In the genomic region with DNA sequence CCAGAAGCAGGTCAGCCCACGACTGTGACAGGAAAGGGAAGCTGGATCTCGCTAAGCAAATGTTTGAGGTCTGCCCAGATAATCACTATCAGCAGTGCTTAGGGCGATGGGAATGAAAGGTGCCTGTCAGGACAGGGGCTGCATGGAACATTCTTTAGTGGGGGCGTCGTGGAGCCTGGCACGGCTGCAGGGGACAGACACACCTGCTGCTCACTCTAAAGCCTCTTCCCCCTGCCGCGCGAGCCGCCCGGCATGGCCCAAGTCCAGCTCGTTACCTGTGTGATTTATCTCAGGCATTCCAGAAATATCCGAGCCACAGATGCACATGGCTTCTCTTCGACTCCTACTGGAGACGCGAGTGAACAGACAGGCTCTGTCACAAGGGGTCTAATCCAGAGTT, we compare ENCODE assay signal across 20 cellular contexts.
"Had no signal": no experiment of that assay in that cellular context is flagged by ENCODE, and none has a peak within 500 bp of the region (broad histone marks: within the 10 kb centered on the region; RNA-seq: fewer than 3 reads in every experiment).

No MANE protein-coding gene starts in this region.

- H3K9me3 ChIP-seq: neutrophil, ovary had no signal

- H3K36me3 ChIP-seq: breast epithelium, heart left ventricle, neutrophil, ovary, right atrium auricular region, tibial artery had no signal

- ATAC-seq: activated T-cell treated with anti-CD3 and anti-CD28 coated beads, Interleukin-2, amount 50 U/mL, for 4 hours; heart left ventricle; left colon; T-helper 17 cell had no signal

- H3K4me1 ChIP-seq: breast epithelium, heart left ventricle, psoas muscle, right atrium auricular region, tibial artery had no signal

- H3K4me3 ChIP-seq: breast epithelium, heart left ventricle, ovary, psoas muscle, right atrium auricular region, tibial artery had no signal

- H3K27ac ChIP-seq: breast epithelium, heart left ventricle, neutrophil, ovary, psoas muscle, right atrium auricular region, tibial artery had no signal

- H3K27me3 ChIP-seq: neutrophil, ovary, right atrium auricular region, tibial artery had no signal

- DNase-seq: activated CD4-positive, alpha-beta T cell treated with anti-CD3 and anti-CD28 coated beads for 4 hours; activated CD4-positive, alpha-beta T cell treated with anti-CD3 and anti-CD28 coated beads, Interleukin-2, amount 50 U/mL, for 48 hours; activated CD4-positive, CD25-positive, alpha-beta regulatory T cell; activated CD8-positive, alpha-beta memory T cell treated with anti-CD3 and anti-CD28 coated beads, Interleukin-2, amount 50 U/mL, for 48 hours; activated naive CD4-positive, alpha-beta T cell treated with Interleukin-2 at 50 U/mL for 16 hours; activated naive CD8-positive, alpha-beta T cell treated with anti-CD3 and anti-CD28 coated beads for 36 hours; activated T-cell treated with anti-CD3 and anti-CD28 coated beads, Interleukin-2, amount 50 U/mL, for 4 hours; amniotic stem cell; cortex of kidney; heart left ventricle; islet precursor cell; left colon; ovary; psoas muscle; stimulated activated CD4-positive, alpha-beta T cell treated with anti-CD3 and anti-CD28 coated beads, Interleukin-1b, Interleukin-23, amount 100 ng/mL, for 48 hours; T-helper 17 cell had no signal
